1 cellular context compared by ENCODE assay signal in genomic region chr6:12288211-12288618, GRCh38.
TF ChIP-seq lines count a peak whose summit lies in the region.

No MANE protein-coding gene starts in this region.

TF ChIP-seq in HCT116, 20 proteins besides CTCF, POLR2A, EP300 and RAD21:
- no peak for TF ChIP-seq JUND (IDR thresholded peaks at IDR 0.05)
- TF ChIP-seq SIN3A (IDR thresholded peaks at IDR 0.05; ENCODE audit: low read depth): no peak
